9 cellular contexts compared by ENCODE assay signal in genomic region chr3:42042747-42043115, GRCh38. TPM values are rescaled to one million over a fixed set of nuclear protein-coding genes. Genes with fewer than 3 reads are reported as not detected.
A peak's percentile ranks its signal among the peaks of the same experiment; 100 is the strongest.
DNase-seq lines count a peak whose midpoint lies in the region; ATAC-seq and TF ChIP-seq lines count a peak whose summit lies in the region.
"Had no signal": no experiment of that assay in that cellular context is flagged by ENCODE, and none has a peak within 500 bp of the region (broad histone marks: within the 10 kb centered on the region; RNA-seq: fewer than 3 reads in every experiment).

No MANE protein-coding gene starts in this region.

- peak overlapping the region; percentile 53 for H3K4me3 ChIP-seq in HUES48 (ENCODE audit: low read depth, low read length)
- H3K4me3 ChIP-seq in ascending aorta, result no peak overlapping the region

- intact Hi-C loops in ascending aorta (cut with DNase I), result no loop called here

- H3K27ac Mint-ChIP-seq in stimulated activated memory B cell treated with anti-CD40 and anti-IgM and Interleukin-4, amounts not matched to agents 10 μg/mL and 1 μg/mL and 100 μg/mL, for 72 hours, result peak overlapping the region; percentile 21

- no peak overlapping the region for H3K4me3 Mint-ChIP-seq in stimulated activated memory B cell treated with anti-CD40 and anti-IgM and Interleukin-4, amounts not matched to agents 10 μg/mL and 1 μg/mL and 100 μg/mL, for 72 hours

- no peaks in the 10 kb centered on the region for H3K27me3 Mint-ChIP-seq in stimulated activated memory B cell treated with anti-CD40 and anti-IgM and Interleukin-4, amounts not matched to agents 10 μg/mL and 1 μg/mL and 100 μg/mL, for 72 hours

- no peaks in the 10 kb centered on the region for H3K9me3 Mint-ChIP-seq in stimulated activated memory B cell treated with anti-CD40 and anti-IgM and Interleukin-4, amounts not matched to agents 10 μg/mL and 1 μg/mL and 100 μg/mL, for 72 hours
- H3K9me3 Mint-ChIP-seq: activated naive CD4-positive, alpha-beta T cell treated with anti-CD3 and anti-CD28 coated beads, Interleukin-2, amount 50 U/mL, for 72 hours had no signal

- H3K9me3 ChIP-seq in HUES48 (ENCODE audit: control insufficient read depth, insufficient read depth, low read length) (no peaks in the 10 kb centered on the region), ascending aorta (no peaks in the 10 kb centered on the region)

- DNase-seq in ascending aorta (ENCODE audit: low spot score in 2 of 2) (no peak), kidney glomerular epithelial cell (lab: John Stamatoyannopoulos, UW) (peak; percentile 72), NCI-H2107 (lab: John Stamatoyannopoulos, UW) (no peak), NCI-H345 treated with DMSO at 0.1 percent for 48 hours (lab: John Stamatoyannopoulos, UW; ENCODE audit: unreplicated experiment) (no peak), omental fat pad (ENCODE audit: low spot score) (no peak)
- DNase-seq: NCI-H446 treated with DMSO at 0.1 percent for 48 hours had no signal

- ATAC-seq in stimulated activated memory B cell treated with anti-CD40 and anti-IgM and Interleukin-4, amounts not matched to agents 10 μg/mL and 1 μg/mL and 100 μg/mL, for 72 hours, result no peak
- ATAC-seq in omental fat pad (ENCODE audit: low FRiP score), result no peak
- ATAC-seq: activated naive CD4-positive, alpha-beta T cell treated with anti-CD3 and anti-CD28 coated beads, Interleukin-2, amount 50 U/mL, for 72 hours had no signal

- H3K36me3 ChIP-seq in HUES48 (ENCODE audit: control insufficient read depth, insufficient read depth, low read length) (no peaks in the 10 kb centered on the region), ascending aorta (no peaks in the 10 kb centered on the region)

- no peak for TF ChIP-seq CTCF in ascending aorta (IDR thresholded peaks at IDR 0.05)
- TF ChIP-seq CTCF in omental fat pad (IDR thresholded peaks at IDR 0.05), result no peak

- H3K4me1 ChIP-seq in HUES48 (ENCODE audit: control insufficient read depth, insufficient read depth, low read length), result peaks cover 27% of the 10 kb centered on the region
- peaks cover 15 to 36% of the 10 kb centered on the region in 2 donors for H3K4me1 ChIP-seq in ascending aorta

- peak overlapping the region; percentile 56 for H3K9ac ChIP-seq in HUES48 (ENCODE audit: low read depth, low read length)

- H3K27ac ChIP-seq in HUES48 (ENCODE audit: low read depth, low read length) (peak overlapping the region; percentile 98), ascending aorta (peak overlapping the region; percentile 30 to 75)

- peaks cover 71% of the 10 kb centered on the region for H3K4me1 Mint-ChIP-seq in stimulated activated memory B cell treated with anti-CD40 and anti-IgM and Interleukin-4, amounts not matched to agents 10 μg/mL and 1 μg/mL and 100 μg/mL, for 72 hours

- H3K36me3 Mint-ChIP-seq in stimulated activated memory B cell treated with anti-CD40 and anti-IgM and Interleukin-4, amounts not matched to agents 10 μg/mL and 1 μg/mL and 100 μg/mL, for 72 hours, result peaks cover 12% of the 10 kb centered on the region
- H3K36me3 Mint-ChIP-seq: activated naive CD4-positive, alpha-beta T cell treated with anti-CD3 and anti-CD28 coated beads, Interleukin-2, amount 50 U/mL, for 72 hours had no signal

- no peaks in the 10 kb centered on the region for H3K27me3 ChIP-seq in HUES48 (ENCODE audit: control insufficient read depth, insufficient read depth, low read length)
- H3K27me3 ChIP-seq in ascending aorta, result no peaks in the 10 kb centered on the region

RNA-seq across cellular contexts. Expression of gene TRAK1, which starts 48.4 kb away (rescaled TPM):
- 37.5 TPM for total RNA-seq in ascending aorta
- 10 to 100 TPM; 21.4 to 42.9 (median 37.0) TPM for total RNA-seq in omental fat pad
